ENCODE assay signal across 1 cellular context in genomic region chr1:1106510-1107221, GRCh38.
TF ChIP-seq lines count a peak whose summit lies in the region.

No MANE protein-coding gene starts in this region.

TF ChIP-seq in H1, 55 proteins besides CTCF, POLR2A, EP300 and RAD21:
- TF ChIP-seq E2F6 (IDR thresholded peaks at IDR 0.05) (peak; percentile 29; the same call in 1 of the 2 replicates), YY1 (IDR thresholded peaks at IDR 0.05; ENCODE audit: low read depth, low read length) (no peak)
